In the genomic region with DNA sequence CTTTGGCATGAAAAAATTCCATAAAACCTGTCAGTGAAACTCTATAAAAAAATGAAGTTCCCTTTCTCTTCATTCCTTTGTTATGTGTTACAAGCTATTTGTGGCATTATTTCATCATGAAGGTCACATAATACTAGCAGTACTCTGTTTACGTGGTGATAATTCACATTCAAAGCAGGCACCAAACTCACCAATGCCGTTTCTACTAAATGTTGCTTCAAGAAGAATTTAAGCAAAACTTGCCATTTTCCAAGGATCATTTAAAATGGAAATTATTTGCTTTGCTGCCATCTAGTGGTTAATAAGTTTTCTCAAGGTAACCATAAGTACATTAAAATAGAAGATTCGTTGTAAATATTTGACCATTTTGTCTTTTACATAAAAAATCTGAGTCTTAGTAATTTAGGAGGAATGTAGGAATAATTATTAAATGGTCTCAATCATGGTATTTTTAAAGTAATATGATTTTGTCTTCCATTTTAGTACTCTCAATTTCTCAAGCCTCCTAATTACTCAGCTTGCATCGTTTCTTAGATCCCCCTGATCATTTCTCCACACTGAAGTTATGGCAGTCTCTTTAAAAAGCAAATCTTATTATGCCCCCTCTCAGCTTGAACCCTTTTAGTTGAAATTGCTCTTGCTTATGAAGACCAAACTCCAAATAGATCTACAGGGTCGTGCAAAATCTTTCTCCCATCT, we compare ENCODE assay signal across 8 cellular contexts.
DNase-seq lines count a peak whose midpoint lies in the region; ATAC-seq lines count a peak whose summit lies in the region.

No MANE protein-coding gene starts in this region.

- no peak overlapping the region for H3K27ac ChIP-seq in SK-N-MC

- no peaks in the 10 kb centered on the region for H3K9me3 Mint-ChIP-seq in activated CD4-positive, alpha-beta T cell treated with anti-CD3 and anti-CD28 coated beads for 36 hours (ENCODE audit: low read depth)

- no peak for ATAC-seq in activated CD4-positive, alpha-beta T cell treated with anti-CD3 and anti-CD28 coated beads for 36 hours
- no peak for ATAC-seq in HG03196 (IDR thresholded peaks at IDR 0.05; ENCODE audit: unreplicated experiment)

- H3K4me1 Mint-ChIP-seq in activated CD4-positive, alpha-beta T cell treated with anti-CD3 and anti-CD28 coated beads for 36 hours: no peaks in the 10 kb centered on the region

- no peak overlapping the region for H3K9ac ChIP-seq in SK-N-MC (ENCODE audit: insufficient read length)

- POLR2A ChIA-PET in activated CD4-positive, alpha-beta T cell treated with anti-CD3 and anti-CD28 coated beads for 36 hours (lab: Charles Lee): no interaction called here

- no peaks in the 10 kb centered on the region for H3K36me3 Mint-ChIP-seq in activated CD4-positive, alpha-beta T cell treated with anti-CD3 and anti-CD28 coated beads for 36 hours (ENCODE audit: low read depth)

- no peaks in the 10 kb centered on the region for H3K9me3 ChIP-seq in SK-N-MC (ENCODE audit: low read depth, low read length)

- H3K4me3 Mint-ChIP-seq in activated CD4-positive, alpha-beta T cell treated with anti-CD3 and anti-CD28 coated beads for 36 hours: no peak overlapping the region

- CTCF ChIA-PET in activated CD4-positive, alpha-beta T cell treated with anti-CD3 and anti-CD28 coated beads for 36 hours (lab: Charles Lee): interaction anchor here (0.6 to 3.0 kb wide), 26 partner anchors 9 to 499 kb away, joined by 3 to 17 read pairs (median 4); a partner anchor contains a TSS

- intact Hi-C loops in activated CD4-positive, alpha-beta T cell treated with anti-CD3 and anti-CD28 coated beads for 36 hours (cut with DNase I, micrococcal nuclease): loop anchor here (1.0 to 10.0 kb wide), 7 partner anchors 120 to 311 kb away; a partner anchor contains a TSS

- no peaks in the 10 kb centered on the region for H3K27me3 Mint-ChIP-seq in activated CD4-positive, alpha-beta T cell treated with anti-CD3 and anti-CD28 coated beads for 36 hours

- H3K36me3 ChIP-seq in SK-N-MC (ENCODE audit: insufficient read depth, low read length): peaks cover 22% of the 10 kb centered on the region

- peak; percentile 4 for DNase-seq in Daoy (ENCODE audit: low read depth)
- DNase-seq in Kasumi-1 (lab: John Stamatoyannopoulos, UW): peak; percentile 71 to 74
- peak; percentile 61 for DNase-seq in SK-N-MC (ENCODE audit: low read depth, low spot score)
- DNase-seq in foreskin melanocyte: peak; percentile 39
- peak; percentile 55 for DNase-seq in skeletal muscle cell (ENCODE audit: low read depth)
- no peak for DNase-seq in activated CD4-positive, alpha-beta T cell treated with anti-CD3 and anti-CD28 coated beads for 36 hours
- no peak for DNase-seq in NK-92 treated with Interleukin-12 subunit alpha and Interleukin-12 subunit beta, amount 100 ng/mL, for 24 hours (lab: John Stamatoyannopoulos, UW)

- H3K4me3 ChIP-seq in SK-N-MC (no peak overlapping the region), skeletal muscle cell (ENCODE audit: low read depth, low read length) (no peak overlapping the region)

- H3K27ac Mint-ChIP-seq in activated CD4-positive, alpha-beta T cell treated with anti-CD3 and anti-CD28 coated beads for 36 hours: no peak overlapping the region

Comparison
In these comparisons a context has a peak if more than half of its experiments do, and no peak if none do; other contexts are left out.
1. DNase-seq: peak in Daoy (single experiment), Kasumi-1 (2 of 2), SK-N-MC (single experiment), foreskin melanocyte (single experiment) and skeletal muscle cell (single experiment); none in activated CD4-positive, alpha-beta T cell treated with anti-CD3 and anti-CD28 coated beads for 36 hours (single experiment) and NK-92 treated with Interleukin-12 subunit alpha and Interleukin-12 subunit beta, amount 100 ng/mL, for 24 hours (single experiment).